In the genomic region with DNA sequence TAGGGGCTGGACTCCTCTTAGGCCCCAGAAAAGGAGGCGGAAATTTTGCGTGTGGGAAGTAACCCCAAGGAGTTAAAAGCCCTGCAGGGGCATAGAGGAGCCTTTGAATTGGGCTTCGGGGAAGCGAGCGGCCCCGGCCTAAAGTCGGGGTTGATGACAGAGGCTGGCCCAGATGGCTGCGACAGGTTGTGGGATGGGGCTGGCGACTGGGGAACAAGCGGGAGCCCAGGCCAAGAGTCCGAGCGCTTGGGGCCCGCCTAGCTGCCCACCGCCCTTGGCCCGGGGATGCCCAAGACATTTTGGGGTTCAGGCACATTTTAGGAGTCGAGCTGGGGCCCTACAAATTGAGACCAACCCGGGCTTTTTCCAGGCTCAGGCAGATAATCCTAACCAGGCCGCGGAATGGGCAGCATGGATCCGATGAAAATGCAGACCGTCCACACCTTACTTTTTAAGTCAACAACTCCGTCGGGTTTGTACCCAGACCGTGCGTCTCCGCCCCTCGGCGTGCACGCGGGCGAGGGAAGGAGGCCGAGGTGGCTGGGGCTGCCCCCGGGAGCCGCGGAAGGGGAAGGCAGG, we compare ENCODE assay signal across 6 cellular contexts. TPM values are rescaled to one million over a fixed set of nuclear protein-coding genes. Genes with fewer than 3 reads are reported as not detected.
DNase-seq lines count a peak whose midpoint lies in the region; ATAC-seq and FAIRE-seq lines count a peak whose summit lies in the region.

No MANE protein-coding gene starts in this region.

- FAIRE-seq in small intestine (lab: Jason Lieb, UNC): no peak

- ATAC-seq in GM18907 (IDR thresholded peaks at IDR 0.05; ENCODE audit: unreplicated experiment): no peak
- ATAC-seq in HG02759 (IDR thresholded peaks at IDR 0.05; ENCODE audit: unreplicated experiment): no peak

- H3K36me3 ChIP-seq in small intestine (ENCODE audit: control insufficient read depth in 2 of 2, insufficient read depth in 2 of 2, low read length in 2 of 2): no peaks in the 10 kb centered on the region

- WGBS in small intestine, 3 donors: 9 to 33% (median 17%) methylated on average over 29 to 35 of the region's 35 CpGs

- H3K27ac ChIP-seq in epithelial cell of prostate (peak overlapping the region; percentile 96), small intestine (ENCODE audit: low read depth in 1 of 2, low read length in 1 of 2) (peak overlapping the region; percentile 82 to 99)

- DNase-seq in NCI-H748 (lab: John Stamatoyannopoulos, UW; ENCODE audit: unreplicated experiment) (peak; percentile 68), epithelial cell of prostate (ENCODE audit: low read depth, low spot score) (no peak), small intestine (no peak), NCI-H2196 (lab: John Stamatoyannopoulos, UW; ENCODE audit: unreplicated experiment) (no peak)

- H3K9me3 ChIP-seq in small intestine (ENCODE audit: control insufficient read depth, low read depth): no peaks in the 10 kb centered on the region

- peak overlapping the region; percentile 45 to 58 for H3K4me3 ChIP-seq in small intestine (ENCODE audit: low read depth in 1 of 2, low read length in 2 of 2)

- no peaks in the 10 kb centered on the region for H3K27me3 ChIP-seq in small intestine (ENCODE audit: control insufficient read depth in 2 of 2, insufficient read depth in 2 of 2, low read length in 2 of 2)

- H3K4me1 ChIP-seq in small intestine (ENCODE audit: control insufficient read depth in 2 of 2, insufficient read depth in 1 of 2, low read depth in 1 of 2, low read length in 1 of 2): peaks cover 3 to 13% of the 10 kb centered on the region in 2 donors

RNA-seq across cellular contexts. Expression of a gene that starts 0.5 kb away (rescaled TPM):
- 10 to 100 TPM; 51.1 to 78.7 (median 60.7) TPM for polyA plus RNA-seq in small intestine

RNA-seq across cellular contexts. Expression of a gene that starts 13.7 kb away (rescaled TPM):
- polyA plus RNA-seq in small intestine: 10 to 100 TPM; 28.7 to 43.8 (median 38.6) TPM

RNA-seq across cellular contexts. Expression of a gene that starts 17.0 kb away (rescaled TPM):
- polyA plus RNA-seq in small intestine: 10 to 100 TPM; 55.1 to 82.7 (median 56.8) TPM

RNA-seq across cellular contexts. Expression of a gene that starts 19.7 kb away (rescaled TPM):
- 1 to 10 TPM; 1.6 to 8.9 (median 3.5) TPM for polyA plus RNA-seq in small intestine

RNA-seq across cellular contexts. Expression of a gene that starts 19.8 kb away (rescaled TPM):
- 1 to 10 TPM in 1 of 3 donors, under 1 TPM in 2; 0.22 to 1.4 (median 0.81) TPM for polyA plus RNA-seq in small intestine
